In genomic region chr12:81809829-81810595, GRCh38 we compare ENCODE assay signal across 10 cellular contexts. TPM values are rescaled to one million over a fixed set of nuclear protein-coding genes. Genes with fewer than 3 reads are reported as not detected.
DNase-seq lines count a peak whose midpoint lies in the region; ATAC-seq and TF ChIP-seq lines count a peak whose summit lies in the region.
"Had no signal": no experiment of that assay in that cellular context is flagged by ENCODE, and none has a peak within 500 bp of the region (broad histone marks: within the 10 kb centered on the region; RNA-seq: fewer than 3 reads in every experiment).

No MANE protein-coding gene starts in this region.

- H3K4me1 ChIP-seq in BLaER1 treated with 17β-estradiol and CSF1 and Interleukin-3, amounts not matched to agents 10 nM and 100 nM = peaks cover 24 to 40% (median 35%) of the 10 kb centered on the region in 10 experiments
- H3K4me1 ChIP-seq in adipocyte (ENCODE audit: control insufficient read depth, insufficient read depth, low read length) = peaks cover 14% of the 10 kb centered on the region

- H3K36me3 ChIP-seq in BLaER1 treated with 17β-estradiol and CSF1 and Interleukin-3, amounts not matched to agents 10 nM and 100 nM = 0 out of 22 replicates have a peak, but pooled peaks cover 0 to 6% (median 0%) of the 10 kb centered on the region in 11 experiments
- no peaks in the 10 kb centered on the region for H3K36me3 ChIP-seq in adipocyte (ENCODE audit: control insufficient read depth, insufficient read depth, low read length, severe bottlenecking)

- H3K4me2 ChIP-seq in BLaER1 treated with 17β-estradiol and CSF1 and Interleukin-3, amounts not matched to agents 10 nM and 100 nM = peak overlapping the region; percentile 69 to 95 (median 86)

- H3K9me3 ChIP-seq in BLaER1 treated with 17β-estradiol and CSF1 and Interleukin-3, amounts not matched to agents 10 nM and 100 nM (replicated peaks in 1 of 11) = peaks cover 14 to 60% (median 40%) of the 10 kb centered on the region in 11 experiments; a peak in 20 of 22 replicates
- peaks cover 5% of the 10 kb centered on the region for H3K9me3 ChIP-seq in adipocyte (ENCODE audit: control insufficient read depth, low read length)

- H4K20me1 ChIP-seq in BLaER1 treated with 17β-estradiol and CSF1 and Interleukin-3, amounts not matched to agents 10 nM and 100 nM = peaks cover 0 to 4% (median 0%) of the 10 kb centered on the region in 11 experiments; a peak in 2 of 22 replicates

- peak; percentile 1 for DNase-seq in adipocyte (ENCODE audit: low read depth)
- no peak for DNase-seq in NCI-H524 treated with DMSO at 0.1 percent for 48 hours (lab: John Stamatoyannopoulos, UW)
- DNase-seq in activated naive CD4-positive, alpha-beta T cell treated with anti-CD3 and anti-CD28 coated beads, Interleukin-2, amount 50 U/mL, for 16 hours = no peak
- no peak for DNase-seq in dorsolateral prefrontal cortex
- DNase-seq: DMS53, occipital lobe had no signal

- H3K27ac ChIP-seq in BLaER1 treated with 17β-estradiol and CSF1 and Interleukin-3, amounts not matched to agents 10 nM and 100 nM = peak overlapping the region in 10 of 11 experiments; percentile 30 to 80 (median 59); a peak in 19 of 22 replicates
- H3K27ac ChIP-seq in dorsolateral prefrontal cortex = no peak overlapping the region

- H3K4me3 ChIP-seq in BLaER1 treated with 17β-estradiol and CSF1 and Interleukin-3, amounts not matched to agents 10 nM and 100 nM = no peak overlapping the region
- H3K4me3 ChIP-seq in adipocyte (ENCODE audit: low read length) (peak overlapping the region; percentile 67), dorsolateral prefrontal cortex (no peak overlapping the region)

- peaks cover 0 to 83% (median 0%) of the 10 kb centered on the region in 11 experiments; a peak in 8 of 22 replicates for H3K27me3 ChIP-seq in BLaER1 treated with 17β-estradiol and CSF1 and Interleukin-3, amounts not matched to agents 10 nM and 100 nM
- no peaks in the 10 kb centered on the region for H3K27me3 ChIP-seq in adipocyte (replicated peaks; ENCODE audit: control insufficient read depth, insufficient read depth, low read length)
- H3K27me3 ChIP-seq in dorsolateral prefrontal cortex = no peaks in the 10 kb centered on the region

- no peak for TF ChIP-seq CTCF in dorsolateral prefrontal cortex (IDR thresholded peaks at IDR 0.05 in 54 of 56, conservative IDR thresholded peaks at IDR 0.05 in 2 of 56; ENCODE audit: low read depth in 1 of 56, partially characterized antibody in 56 of 56)

- peak overlapping the region in 1 of 11 experiments; percentile 54; a peak in 1 of 22 replicates for H3K9ac ChIP-seq in BLaER1 treated with 17β-estradiol and CSF1 and Interleukin-3, amounts not matched to agents 10 nM and 100 nM
- no peak overlapping the region for H3K9ac ChIP-seq in adipocyte (ENCODE audit: low read length)

- ATAC-seq in GM19452 (IDR thresholded peaks at IDR 0.05; ENCODE audit: unreplicated experiment) (peak; percentile 84), HG03135 (IDR thresholded peaks at IDR 0.05; ENCODE audit: unreplicated experiment) (peak; percentile 72), GM19324 (IDR thresholded peaks at IDR 0.05; ENCODE audit: low FRiP score, unreplicated experiment) (no peak)

- intact Hi-C loops in dorsolateral prefrontal cortex (cut with DNase I) = no loop called here

RNA-seq across cellular contexts. Expression of gene PPFIA2, which starts 50.9 kb away (rescaled TPM):
- 100 to 1,000 TPM in 119 of 120 experiments, 10 to 100 TPM in 1; 99.2 to 234 (median 172) TPM for total RNA-seq in dorsolateral prefrontal cortex

Comparison
In these comparisons a context has a peak if more than half of its experiments do, and no peak if none do; other contexts are left out.
1. H3K27ac ChIP-seq: peak in BLaER1 treated with 17β-estradiol and CSF1 and Interleukin-3, amounts not matched to agents 10 nM and 100 nM (10 of 11); none in dorsolateral prefrontal cortex (0 of 59).